Comparison of ENCODE assay signal across 16 cellular contexts in the genomic region with DNA sequence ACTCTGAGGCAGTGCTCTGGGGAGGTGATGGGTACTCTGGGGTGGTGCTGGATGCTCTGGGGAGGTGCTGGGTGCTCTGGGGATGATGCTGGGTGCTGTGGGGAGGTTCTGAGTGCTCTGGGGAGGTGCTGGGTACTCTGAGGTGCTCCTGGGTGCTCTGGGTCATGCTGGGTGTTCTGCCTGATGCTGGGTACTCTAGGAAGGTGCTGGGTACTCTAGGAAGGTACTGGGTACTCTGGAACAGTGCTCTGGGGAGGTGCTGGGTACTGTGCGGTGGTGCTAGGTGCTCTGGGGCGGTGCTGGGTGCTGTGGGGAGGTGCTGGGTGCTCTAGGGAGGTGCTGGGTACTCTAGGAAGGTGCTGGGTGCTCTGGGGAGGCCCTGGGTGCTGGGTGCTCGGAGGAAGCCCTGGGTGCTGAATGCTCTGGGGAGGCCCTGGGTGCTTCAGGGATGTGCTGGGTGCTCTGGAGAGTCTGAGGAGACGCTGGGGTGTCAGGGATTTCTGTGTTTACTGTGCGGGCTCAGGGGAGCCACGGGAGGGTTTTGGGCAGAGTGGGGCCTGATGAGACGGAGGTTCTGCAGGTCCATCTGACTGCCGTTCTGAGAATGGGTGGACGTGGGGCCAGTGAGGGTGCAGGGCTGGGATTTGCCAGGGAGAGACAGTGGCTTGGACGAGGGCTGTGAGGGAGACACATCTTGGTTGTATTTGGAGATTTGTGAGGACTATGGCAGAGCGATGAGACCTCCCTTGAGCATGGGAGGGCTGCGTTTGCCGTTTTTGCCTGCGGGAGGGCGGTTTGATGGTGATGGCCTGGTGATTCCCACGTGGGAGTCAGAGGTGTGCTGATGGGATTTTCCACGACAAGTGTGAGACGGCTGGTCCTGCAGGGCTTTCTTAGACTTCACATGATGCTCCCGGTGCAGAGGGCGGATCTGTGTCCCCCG. TPM values are rescaled to one million over a fixed set of nuclear protein-coding genes. Genes with fewer than 3 reads are reported as not detected.
"Had no signal": no experiment of that assay in that cellular context is flagged by ENCODE, and none has a peak within 500 bp of the region (broad histone marks: within the 10 kb centered on the region; RNA-seq: fewer than 3 reads in every experiment).

No MANE protein-coding gene starts in this region.

- H3K4me1 ChIP-seq: adrenal gland, body of pancreas, lower lobe of right lung, psoas muscle had no signal

- H3K9me3 Mint-ChIP-seq: naive thymus-derived CD4-positive, alpha-beta T cell had no signal

- H3K9me3 ChIP-seq: adrenal gland, body of pancreas, lower lobe of right lung, psoas muscle, suprapubic skin, upper lobe of left lung had no signal

- H3K36me3 ChIP-seq: adrenal gland, lower lobe of right lung, suprapubic skin, upper lobe of left lung had no signal

- DNase-seq: activated CD4-positive, CD25-positive, alpha-beta regulatory T cell treated with anti-CD3 and anti-CD28 coated beads, Interleukin-2, amount 50 U/mL, for 72 hours; activated CD8-positive, alpha-beta memory T cell treated with anti-CD3 and anti-CD28 coated beads, Interleukin-2, amount 50 U/mL, for 48 hours; activated CD8-positive, alpha-beta T cell treated with anti-CD3 and anti-CD28 coated beads, Interleukin-2, amount 10 ng/mL, durations not matched to agents 7 days and 5 days; adrenal gland; body of pancreas; dermis blood vessel endothelial cell; hippocampal formation; lower lobe of right lung; naive thymus-derived CD4-positive, alpha-beta T cell; occipital lobe; psoas muscle; stimulated activated CD4-positive, alpha-beta T cell treated with anti-CD3 and anti-CD28 coated beads, Interleukin-12 subunit alpha, Interleukin-12 subunit beta, amount 100 ng/mL, for 4 hours; stimulated activated naive CD8-positive, alpha-beta T cell treated with anti-CD3 and anti-CD28 coated beads, Interleukin-15, Interleukin-2, amounts not matched to agents 100 U/mL and 50 U/mL, for 24 hours; SW 1271; upper lobe of left lung had no signal

- H3K4me3 ChIP-seq: adrenal gland, body of pancreas, lower lobe of right lung, psoas muscle, suprapubic skin, upper lobe of left lung had no signal

- H3K27ac ChIP-seq: adrenal gland, body of pancreas, lower lobe of right lung, psoas muscle, suprapubic skin, upper lobe of left lung had no signal

- H3K27ac Mint-ChIP-seq: activated CD8-positive, alpha-beta T cell treated with anti-CD3 and anti-CD28 coated beads, Interleukin-2, amount 10 ng/mL, durations not matched to agents 7 days and 5 days had no signal

- H3K27me3 ChIP-seq: adrenal gland, body of pancreas had no signal

- H3K4me3 Mint-ChIP-seq: activated CD8-positive, alpha-beta T cell treated with anti-CD3 and anti-CD28 coated beads, Interleukin-2, amount 10 ng/mL, durations not matched to agents 7 days and 5 days; naive thymus-derived CD4-positive, alpha-beta T cell had no signal

- ATAC-seq: activated CD8-positive, alpha-beta T cell treated with anti-CD3 and anti-CD28 coated beads, Interleukin-2, amount 10 ng/mL, durations not matched to agents 7 days and 5 days; body of pancreas; lower lobe of right lung; naive thymus-derived CD4-positive, alpha-beta T cell; psoas muscle; stimulated activated naive CD8-positive, alpha-beta T cell treated with anti-CD3 and anti-CD28 coated beads, Interleukin-15, Interleukin-2, amounts not matched to agents 100 U/mL and 50 U/mL, for 24 hours had no signal

RNA-seq across cellular contexts. Expression of a gene that starts 30.0 kb away (rescaled TPM):
- total RNA-seq: activated CD8-positive, alpha-beta T cell treated with anti-CD3 and anti-CD28 coated beads, Interleukin-2, amount 10 ng/mL, durations not matched to agents 7 days and 5 days had no signal
